ENCODE assay signal across 8 cellular contexts in genomic region chr7:22499888-22500689, GRCh38. TPM values are rescaled to one million over a fixed set of nuclear protein-coding genes. Genes with fewer than 3 reads are reported as not detected.
A peak's percentile ranks its signal among the peaks of the same experiment; 100 is the strongest.
DNase-seq lines count a peak whose midpoint lies in the region; ATAC-seq and TF ChIP-seq lines count a peak whose summit lies in the region.
"Not testable (repeated sequence)": the region's sequence is repeated elsewhere in the genome, so short reads cannot be mapped to it uniquely, and the experiment has no call there.

Gene STEAP1B, minus strand, starts transcription at chr7:22500188. Its CDS starts 5,333 bp downstream, at chr7:22494855.

- not testable (repeated sequence) for H3K9me3 ChIP-seq in Caco-2; muscle layer of colon (ENCODE audit: low read length)

- not testable (repeated sequence) for H3K9me3 Mint-ChIP-seq in Caco-2 (ENCODE audit: unreplicated experiment); activated T-helper 1 cell treated with anti-CD3 and anti-CD28 coated beads, Interleukin-12 subunit alpha, Interleukin-12 subunit beta, Interleukin-2, Interleukin-4 antibody, amounts not matched to agents 30 ng/mL and 10 ng/mL and 1 ng/mL, durations not matched to agents 14 hours and 24 hours and 36 hours

- peak; percentile 98 for ATAC-seq in GM21390 (IDR thresholded peaks at IDR 0.05; ENCODE audit: unreplicated experiment)

- POLR2A ChIA-PET in Caco-2 (lab: Charles Lee), result not testable (repeated sequence)

- H3K36me3 Mint-ChIP-seq in Caco-2 (ENCODE audit: insufficient read depth, unreplicated experiment); activated T-helper 1 cell treated with anti-CD3 and anti-CD28 coated beads, Interleukin-12 subunit alpha, Interleukin-12 subunit beta, Interleukin-2, Interleukin-4 antibody, amounts not matched to agents 30 ng/mL and 10 ng/mL and 1 ng/mL, durations not matched to agents 14 hours and 24 hours and 36 hours (ENCODE audit: low read depth): not testable (repeated sequence)

- H3K27ac Mint-ChIP-seq in Caco-2 (ENCODE audit: unreplicated experiment); activated T-helper 1 cell treated with anti-CD3 and anti-CD28 coated beads, Interleukin-12 subunit alpha, Interleukin-12 subunit beta, Interleukin-2, Interleukin-4 antibody, amounts not matched to agents 30 ng/mL and 10 ng/mL and 1 ng/mL, durations not matched to agents 14 hours and 24 hours and 36 hours: not testable (repeated sequence)

- not testable (repeated sequence) for H3K4me1 Mint-ChIP-seq in Caco-2 (ENCODE audit: low read depth, unreplicated experiment); activated T-helper 1 cell treated with anti-CD3 and anti-CD28 coated beads, Interleukin-12 subunit alpha, Interleukin-12 subunit beta, Interleukin-2, Interleukin-4 antibody, amounts not matched to agents 30 ng/mL and 10 ng/mL and 1 ng/mL, durations not matched to agents 14 hours and 24 hours and 36 hours (ENCODE audit: low read depth)

- not testable (repeated sequence) for H3K4me1 ChIP-seq in Caco-2; muscle layer of colon (ENCODE audit: insufficient read depth, low read length)

- not testable (repeated sequence) for H3K9ac ChIP-seq in muscle layer of colon (ENCODE audit: low read length)

- TF ChIP-seq CTCF in Caco-2 (IDR thresholded peaks at IDR 0.05; ENCODE audit: insufficient read depth in 1 of 2, low read depth in 1 of 2, low read length in 1 of 2, severe bottlenecking in 1 of 2, unreplicated experiment in 1 of 2), result peak; percentile 76 to 80

- not testable (repeated sequence) for BruUV-seq in Caco-2 (replicated peaks; lab: Mats Ljungman, UMichigan)

- not testable (repeated sequence) for H3K36me3 ChIP-seq in Caco-2 (ENCODE audit: control insufficient read depth, insufficient read depth, low read length); muscle layer of colon (ENCODE audit: insufficient read depth, low read length)

- intact Hi-C loops in Caco-2 (cut with micrococcal nuclease; ENCODE audit: unreplicated experiment), result loop anchor here (2.0 kb wide), 1 partner anchor 397 kb away; no protein-coding TSS in a partner anchor
- intact Hi-C loops in activated T-helper 1 cell treated with anti-CD3 and anti-CD28 coated beads, Interleukin-12 subunit alpha, Interleukin-12 subunit beta, Interleukin-2, Interleukin-4 antibody, amounts not matched to agents 30 ng/mL and 10 ng/mL and 1 ng/mL, durations not matched to agents 14 hours and 24 hours and 36 hours (cut with micrococcal nuclease), result loop anchor here (1.0 kb wide), 2 partner anchors 390 to 397 kb away; no protein-coding TSS in a partner anchor

- H3K4me3 Mint-ChIP-seq in Caco-2 (ENCODE audit: unreplicated experiment), result peak within 1 kb of the TSS; percentile 72
- H3K4me3 Mint-ChIP-seq in activated T-helper 1 cell treated with anti-CD3 and anti-CD28 coated beads, Interleukin-12 subunit alpha, Interleukin-12 subunit beta, Interleukin-2, Interleukin-4 antibody, amounts not matched to agents 30 ng/mL and 10 ng/mL and 1 ng/mL, durations not matched to agents 14 hours and 24 hours and 36 hours, result not testable (repeated sequence)

- H3K27me3 Mint-ChIP-seq in Caco-2 (ENCODE audit: insufficient read depth, unreplicated experiment), result not testable (repeated sequence)
- H3K27me3 Mint-ChIP-seq in activated T-helper 1 cell treated with anti-CD3 and anti-CD28 coated beads, Interleukin-12 subunit alpha, Interleukin-12 subunit beta, Interleukin-2, Interleukin-4 antibody, amounts not matched to agents 30 ng/mL and 10 ng/mL and 1 ng/mL, durations not matched to agents 14 hours and 24 hours and 36 hours (ENCODE audit: insufficient read depth), result peaks cover 22% of the 10 kb centered on the region

- CTCF ChIA-PET in Caco-2 (lab: Charles Lee), result interaction anchor here (1.0 kb wide), 1 partner anchor 417 kb away, joined by 3 read pairs; no protein-coding TSS in a partner anchor

- H3K4me3 ChIP-seq in Caco-2 (ENCODE audit: low read depth, low read length) (peak within 1 kb of the TSS; percentile 43), muscle layer of colon (ENCODE audit: low read depth in 1 of 2, low read length in 2 of 2) (peak within 1 kb of the TSS; percentile 7 to 32)

- peak; percentile 88 to 92 for DNase-seq in Caco-2
- peak; percentile 97 for DNase-seq in HK-2 (ENCODE audit: unreplicated experiment)
- peak; percentile 43 for DNase-seq in OCI-M2 (lab: John Stamatoyannopoulos, UW; ENCODE audit: unreplicated experiment)
- peak; percentile 79 for DNase-seq in activated T-helper 1 cell treated with anti-CD3 and anti-CD28 coated beads, Interleukin-12 subunit alpha, Interleukin-12 subunit beta, Interleukin-2, Interleukin-4 antibody, amounts not matched to agents 30 ng/mL and 10 ng/mL and 1 ng/mL, durations not matched to agents 14 hours and 24 hours and 36 hours (ENCODE audit: low spot score)
- peak; percentile 87 for DNase-seq in fibroblast of gingiva (ENCODE audit: low read depth)
- DNase-seq in stimulated activated CD8-positive, alpha-beta memory T cell treated with anti-CD3 and anti-CD28 coated beads, Interleukin-15, amount 100 ng/mL, for 48 hours (ENCODE audit: low read depth in 2 of 2), result peak; percentile 75 to 76

- not testable (repeated sequence) for H3K27ac ChIP-seq in muscle layer of colon (ENCODE audit: low read depth, low read length)

- H3K27me3 ChIP-seq in Caco-2 (replicated peaks; ENCODE audit: control insufficient read depth, insufficient read depth, low read length); muscle layer of colon (ENCODE audit: control insufficient read depth in 1 of 2, insufficient read depth in 2 of 2, low read length in 2 of 2): not testable (repeated sequence)

RNA-seq across cellular contexts. Expression of gene STEAP1B, which starts in this region (rescaled TPM):
- 1.7 TPM in 2 replicates for total RNA-seq in Caco-2 (2022)
- total RNA-seq in activated T-helper 1 cell treated with anti-CD3 and anti-CD28 coated beads, Interleukin-12 subunit alpha, Interleukin-12 subunit beta, Interleukin-2, Interleukin-4 antibody, amounts not matched to agents 30 ng/mL and 10 ng/mL and 1 ng/mL, durations not matched to agents 14 hours and 24 hours and 36 hours, result 0.16 TPM in 1 of 2 replicates, not detected in the other

Comparison
In these comparisons a context has a peak if more than half of its experiments do, and no peak if none do; other contexts are left out.
1. Peak in DNase-seq in activated T-helper 1 cell treated with anti-CD3 and anti-CD28 coated beads, Interleukin-12 subunit alpha, Interleukin-12 subunit beta, Interleukin-2, Interleukin-4 antibody, amounts not matched to agents 30 ng/mL and 10 ng/mL and 1 ng/mL, durations not matched to agents 14 hours and 24 hours and 36 hours; RNA of the gene not detected or under 1 TPM.
2. DNase-seq: peak in every context shown above with its lines; median percentile 97 in HK-2; 90 in Caco-2; 87 in fibroblast of gingiva; 79 in activated T-helper 1 cell treated with anti-CD3 and anti-CD28 coated beads, Interleukin-12 subunit alpha, Interleukin-12 subunit beta, Interleukin-2, Interleukin-4 antibody, amounts not matched to agents 30 ng/mL and 10 ng/mL and 1 ng/mL, durations not matched to agents 14 hours and 24 hours and 36 hours; 76 in stimulated activated CD8-positive, alpha-beta memory T cell treated with anti-CD3 and anti-CD28 coated beads, Interleukin-15, amount 100 ng/mL, for 48 hours; 43 in OCI-M2.